In the genomic region with DNA sequence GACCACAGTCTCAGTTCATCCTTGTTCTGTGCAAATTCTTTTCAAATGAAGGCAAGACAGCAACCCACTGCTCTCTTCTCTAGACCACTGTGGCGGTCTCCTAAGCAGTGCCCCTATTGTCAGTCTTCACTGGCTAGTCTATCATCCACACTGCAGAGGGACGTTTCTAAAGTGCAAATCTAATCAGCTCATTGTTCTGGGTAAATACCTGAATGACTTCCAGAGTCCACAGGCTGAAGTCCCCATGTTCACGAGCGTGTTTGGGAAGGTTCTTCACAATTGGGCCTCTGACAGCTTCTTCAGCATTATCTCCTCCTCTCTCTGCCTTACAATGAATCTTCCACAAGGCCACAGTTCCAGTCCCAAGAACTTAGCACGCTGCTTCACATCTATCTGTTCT, we compare ENCODE assay signal across 18 cellular contexts.
DNase-seq lines count a peak whose midpoint lies in the region; ATAC-seq and TF ChIP-seq lines count a peak whose summit lies in the region.
"Had no signal": no experiment of that assay in that cellular context is flagged by ENCODE, and none has a peak within 500 bp of the region (broad histone marks: within the 10 kb centered on the region; RNA-seq: fewer than 3 reads in every experiment).

No MANE protein-coding gene starts in this region.

- peak; percentile 11 for ATAC-seq in gastroesophageal sphincter
- no peak for ATAC-seq in HG03280 (IDR thresholded peaks at IDR 0.05; ENCODE audit: unreplicated experiment)
- ATAC-seq: A549; CD8-positive, alpha-beta T cell had no signal

- H3K27ac ChIP-seq in cardiac muscle cell (peak overlapping the region; percentile 6), right atrium auricular region (no peak overlapping the region), gastroesophageal sphincter (peak overlapping the region; percentile 56 to 78 (median 60)), mesenchymal stem cell (ENCODE audit: low read length, poor library complexity, severe bottlenecking) (no peak overlapping the region)
- H3K27ac ChIP-seq: BLaER1, KMS-11 had no signal

- no peak overlapping the region for H2BK120ac ChIP-seq in mesenchymal stem cell (ENCODE audit: low read depth, low read length)

- POLR2A ChIA-PET in activated CD4-positive, alpha-beta T cell treated with anti-CD3 and anti-CD28 coated beads, Interleukin-2, amount 10 ng/mL, durations not matched to agents 7 days and 5 days (lab: Charles Lee): no interaction called here

- H2BK15ac ChIP-seq in mesenchymal stem cell (ENCODE audit: low read depth, poor library complexity, severe bottlenecking): no peak overlapping the region

- TF ChIP-seq CTCF in cardiac muscle cell (IDR thresholded peaks at IDR 0.05; ENCODE audit: low read depth, low read length) (no peak), right atrium auricular region (IDR thresholded peaks at IDR 0.05) (no peak), gastroesophageal sphincter (IDR thresholded peaks at IDR 0.05) (no peak)

- H3K4me3 ChIP-seq in cardiac muscle cell: no peak overlapping the region
- no peak overlapping the region for H3K4me3 ChIP-seq in right atrium auricular region
- no peak overlapping the region for H3K4me3 ChIP-seq in gastroesophageal sphincter
- H3K4me3 ChIP-seq in mesenchymal stem cell (ENCODE audit: insufficient read depth in 1 of 2, low read depth in 1 of 2, low read length in 2 of 2): no peak overlapping the region
- H3K4me3 ChIP-seq: A549, BLaER1 had no signal

- peak overlapping the region; percentile 11 for H3K9ac ChIP-seq in mesenchymal stem cell (ENCODE audit: low read length)
- H3K9ac ChIP-seq: BLaER1, KMS-11 had no signal

- CTCF ChIA-PET in activated CD4-positive, alpha-beta T cell treated with anti-CD3 and anti-CD28 coated beads, Interleukin-2, amount 10 ng/mL, durations not matched to agents 7 days and 5 days (lab: Charles Lee): interaction anchor here (1.0 to 1.8 kb wide), 3 partner anchors 8 to 36 kb away, joined by 3 to 4 read pairs (median 4); no protein-coding TSS in a partner anchor

- H3K18ac ChIP-seq in mesenchymal stem cell (ENCODE audit: low read depth in 1 of 2, low read length in 2 of 2): no peak overlapping the region

- no peak overlapping the region for H2BK12ac ChIP-seq in mesenchymal stem cell (ENCODE audit: low read length in 2 of 2)

- no peak overlapping the region for H2AFZ ChIP-seq in mesenchymal stem cell (ENCODE audit: low read depth, low read length)

- no peak for DNase-seq in cardiac muscle cell (ENCODE audit: low read depth in 1 of 2, low spot score in 1 of 2)
- DNase-seq in right atrium auricular region (ENCODE audit: low spot score): no peak
- DNase-seq in mesenchymal stem cell: no peak
- DNase-seq in activated CD4-positive, alpha-beta T cell treated with anti-CD3 and anti-CD28 coated beads, Interleukin-2, amount 10 ng/mL, durations not matched to agents 7 days and 5 days: no peak
- DNase-seq in activated CD4-positive, alpha-beta T cell treated with anti-CD3 and anti-CD28 coated beads, Interleukin-2, amount 10 ng/mL, durations not matched to agents 24 days and 14 days: no peak
- DNase-seq in stimulated activated CD4-positive, alpha-beta T cell treated with anti-CD3 and anti-CD28 coated beads, Interleukin-4, amount 100 ng/mL, for 1 hour: no peak
- DNase-seq: CD8-positive, alpha-beta T cell; DMS79; H7; NCI-H1417; NCI-H187 treated with DMSO at 0.1 percent for 48 hours; NCI-H226; NCI-H524 treated with DMSO at 0.1 percent for 48 hours had no signal

- H3K9me3 ChIP-seq in cardiac muscle cell (ENCODE audit: low read depth): no peaks in the 10 kb centered on the region
- no peaks in the 10 kb centered on the region for H3K9me3 ChIP-seq in right atrium auricular region
- no peaks in the 10 kb centered on the region for H3K9me3 ChIP-seq in gastroesophageal sphincter
- no peaks in the 10 kb centered on the region for H3K9me3 ChIP-seq in mesenchymal stem cell (ENCODE audit: control insufficient read depth, low read length)
- H3K9me3 ChIP-seq: A549, BLaER1 had no signal

- H3K27me3 ChIP-seq in cardiac muscle cell (no peaks in the 10 kb centered on the region), right atrium auricular region (no peaks in the 10 kb centered on the region), gastroesophageal sphincter (no peaks in the 10 kb centered on the region), mesenchymal stem cell (ENCODE audit: control insufficient read depth in 1 of 2, insufficient read depth in 1 of 2, low read length in 2 of 2) (no peaks in the 10 kb centered on the region)
- H3K27me3 ChIP-seq: BLaER1 had no signal

- no peak overlapping the region for H4K91ac ChIP-seq in mesenchymal stem cell (ENCODE audit: low read length)

- H3K4me1 Mint-ChIP-seq in activated CD4-positive, alpha-beta T cell treated with anti-CD3 and anti-CD28 coated beads, Interleukin-2, amount 10 ng/mL, durations not matched to agents 7 days and 5 days: no peaks in the 10 kb centered on the region
- H3K4me1 Mint-ChIP-seq in activated CD4-positive, alpha-beta T cell treated with anti-CD3 and anti-CD28 coated beads, Interleukin-2, amount 10 ng/mL, durations not matched to agents 24 days and 14 days: no peaks in the 10 kb centered on the region

- H3K36me3 ChIP-seq in cardiac muscle cell (peaks cover 36% of the 10 kb centered on the region), right atrium auricular region (peaks cover 4% of the 10 kb centered on the region), gastroesophageal sphincter (peaks cover 0 to 55% of the 10 kb centered on the region in 2 donors), mesenchymal stem cell (ENCODE audit: control insufficient read depth in 1 of 2, insufficient read depth in 2 of 2, low read depth in 1 of 2, low read length in 2 of 2) (peaks cover 0 to 94% of the 10 kb centered on the region in 2 experiments)
- H3K36me3 ChIP-seq: BLaER1 had no signal

- TF ChIP-seq EP300 in gastroesophageal sphincter (IDR thresholded peaks at IDR 0.05): no peak

- H3K4me1 ChIP-seq in cardiac muscle cell (ENCODE audit: low read depth) (no peaks in the 10 kb centered on the region), right atrium auricular region (no peaks in the 10 kb centered on the region), gastroesophageal sphincter (peaks cover 0 to 68% (median 7%) of the 10 kb centered on the region in 3 donors), mesenchymal stem cell (ENCODE audit: control insufficient read depth, insufficient read depth, low read depth, low read length) (no peaks in the 10 kb centered on the region)
- H3K4me1 ChIP-seq: A549, BLaER1 had no signal

- H2AK5ac ChIP-seq in mesenchymal stem cell (ENCODE audit: low read length, severe bottlenecking): no peak overlapping the region

- no peak overlapping the region for H3K23ac ChIP-seq in mesenchymal stem cell (ENCODE audit: low read length in 2 of 2)

- no peaks in the 10 kb centered on the region for H3K79me1 ChIP-seq in mesenchymal stem cell (replicated peaks; ENCODE audit: low read length, poor library complexity, severe bottlenecking)

- no peak overlapping the region for H3K4me3 Mint-ChIP-seq in activated CD4-positive, alpha-beta T cell treated with anti-CD3 and anti-CD28 coated beads, Interleukin-2, amount 10 ng/mL, durations not matched to agents 7 days and 5 days
- no peak overlapping the region for H3K4me3 Mint-ChIP-seq in activated CD4-positive, alpha-beta T cell treated with anti-CD3 and anti-CD28 coated beads, Interleukin-2, amount 10 ng/mL, durations not matched to agents 24 days and 14 days
- H3K4me3 Mint-ChIP-seq: CD8-positive, alpha-beta T cell had no signal

- H3K27me3 Mint-ChIP-seq in activated CD4-positive, alpha-beta T cell treated with anti-CD3 and anti-CD28 coated beads, Interleukin-2, amount 10 ng/mL, durations not matched to agents 7 days and 5 days: peaks cover 42% of the 10 kb centered on the region
- H3K27me3 Mint-ChIP-seq in activated CD4-positive, alpha-beta T cell treated with anti-CD3 and anti-CD28 coated beads, Interleukin-2, amount 10 ng/mL, durations not matched to agents 24 days and 14 days: peaks cover 35% of the 10 kb centered on the region

- TF ChIP-seq POLR2A in gastroesophageal sphincter (IDR thresholded peaks at IDR 0.05): no peak

- 52 to 71% methylated on average over 4 to 5 of the region's 5 CpGs for WGBS in gastroesophageal sphincter (ENCODE audit: low coverage in 1 of 2), 2 donors
- WGBS in mesenchymal stem cell: 82% methylated on average over 5 of the region's 5 CpGs

- no peak overlapping the region for H3K27ac Mint-ChIP-seq in activated CD4-positive, alpha-beta T cell treated with anti-CD3 and anti-CD28 coated beads, Interleukin-2, amount 10 ng/mL, durations not matched to agents 7 days and 5 days
- H3K27ac Mint-ChIP-seq in activated CD4-positive, alpha-beta T cell treated with anti-CD3 and anti-CD28 coated beads, Interleukin-2, amount 10 ng/mL, durations not matched to agents 24 days and 14 days: no peak overlapping the region
- H3K27ac Mint-ChIP-seq: CD8-positive, alpha-beta T cell had no signal

- H3K9me3 Mint-ChIP-seq in activated CD4-positive, alpha-beta T cell treated with anti-CD3 and anti-CD28 coated beads, Interleukin-2, amount 10 ng/mL, durations not matched to agents 7 days and 5 days: no peaks in the 10 kb centered on the region
- H3K9me3 Mint-ChIP-seq in activated CD4-positive, alpha-beta T cell treated with anti-CD3 and anti-CD28 coated beads, Interleukin-2, amount 10 ng/mL, durations not matched to agents 24 days and 14 days: no peaks in the 10 kb centered on the region
- H3K9me3 Mint-ChIP-seq: CD8-positive, alpha-beta T cell had no signal

- intact Hi-C loops in activated CD4-positive, alpha-beta T cell treated with anti-CD3 and anti-CD28 coated beads, Interleukin-2, amount 10 ng/mL, durations not matched to agents 24 days and 14 days (cut with micrococcal nuclease): loop anchor here (2.0 kb wide), 1 partner anchor 1678 kb away; no protein-coding TSS in a partner anchor

- H2BK5ac ChIP-seq in mesenchymal stem cell (ENCODE audit: low read depth, low read length, poor library complexity, severe bottlenecking): no peak overlapping the region

- H3K14ac ChIP-seq in mesenchymal stem cell (ENCODE audit: low read length in 2 of 2): no peak overlapping the region

- no peak overlapping the region for H4K8ac ChIP-seq in mesenchymal stem cell (ENCODE audit: low read length)

- no peak overlapping the region for H3K4me2 ChIP-seq in mesenchymal stem cell (ENCODE audit: low read length, poor library complexity, severe bottlenecking)
- H3K4me2 ChIP-seq: A549, BLaER1, KMS-11 had no signal

- no peak overlapping the region for H3K4ac ChIP-seq in mesenchymal stem cell (ENCODE audit: low read depth in 1 of 2, low read length in 2 of 2)

- no peaks in the 10 kb centered on the region for H3K36me3 Mint-ChIP-seq in activated CD4-positive, alpha-beta T cell treated with anti-CD3 and anti-CD28 coated beads, Interleukin-2, amount 10 ng/mL, durations not matched to agents 7 days and 5 days (ENCODE audit: low read depth)
- H3K36me3 Mint-ChIP-seq in activated CD4-positive, alpha-beta T cell treated with anti-CD3 and anti-CD28 coated beads, Interleukin-2, amount 10 ng/mL, durations not matched to agents 24 days and 14 days (ENCODE audit: low read depth): no peaks in the 10 kb centered on the region
- H3K36me3 Mint-ChIP-seq: CD8-positive, alpha-beta T cell had no signal

Comparison
In these comparisons a context has a peak if more than half of its experiments do, and no peak if none do; other contexts are left out.
1. H3K27ac ChIP-seq: peak in cardiac muscle cell (single experiment) and gastroesophageal sphincter (4 of 4); none in right atrium auricular region (0 of 2) and mesenchymal stem cell (single experiment).